ENCODE assay signal across 1 cellular context in the genomic region with DNA sequence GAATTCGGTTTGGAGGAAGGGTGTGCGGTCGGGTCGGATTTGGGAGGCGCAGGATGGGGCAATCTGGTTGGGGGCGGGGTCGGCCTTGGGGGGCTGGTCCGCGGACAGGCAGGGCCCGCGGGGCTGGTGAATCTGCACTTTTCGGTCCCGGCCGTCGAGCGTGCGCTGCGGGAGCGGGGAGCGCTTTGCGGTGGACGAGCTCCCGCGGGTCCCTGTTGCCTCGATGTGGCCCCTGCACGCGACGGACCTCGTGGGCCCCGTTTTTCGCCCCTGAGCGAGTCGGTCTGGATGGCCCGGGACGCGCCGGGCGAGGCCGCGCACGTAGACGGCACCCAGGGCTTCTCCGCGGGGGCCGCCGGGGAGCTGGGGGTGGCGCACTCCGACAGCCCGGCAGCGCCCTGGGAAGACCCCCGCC.
TF ChIP-seq lines count a peak whose summit lies in the region.

No MANE protein-coding gene starts in this region.

TF ChIP-seq in H1, 55 proteins besides CTCF, POLR2A, EP300 and RAD21:
- TF ChIP-seq SIN3A (conservative IDR thresholded peaks at IDR 0.05 in 1 of 2, IDR thresholded peaks at IDR 0.05 in 1 of 2; ENCODE audit: low read depth in 1 of 2, low read length in 2 of 2): 0 out of 4 replicates have a peak, but pooled peaks of 1 of the 2 experiments have one; percentile 2
- TF ChIP-seq, protein P1, sequence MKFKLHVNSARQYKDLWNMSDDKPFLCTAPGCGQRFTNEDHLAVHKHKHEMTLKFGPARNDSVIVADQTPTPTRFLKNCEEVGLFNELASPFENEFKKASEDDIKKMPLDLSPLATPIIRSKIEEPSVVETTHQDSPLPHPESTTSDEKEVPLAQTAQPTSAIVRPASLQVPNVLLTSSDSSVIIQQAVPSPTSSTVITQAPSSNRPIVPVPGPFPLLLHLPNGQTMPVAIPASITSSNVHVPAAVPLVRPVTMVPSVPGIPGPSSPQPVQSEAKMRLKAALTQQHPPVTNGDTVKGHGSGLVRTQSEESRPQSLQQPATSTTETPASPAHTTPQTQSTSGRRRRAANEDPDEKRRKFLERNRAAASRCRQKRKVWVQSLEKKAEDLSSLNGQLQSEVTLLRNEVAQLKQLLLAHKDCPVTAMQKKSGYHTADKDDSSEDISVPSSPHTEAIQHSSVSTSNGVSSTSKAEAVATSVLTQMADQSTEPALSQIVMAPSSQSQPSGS (IDR thresholded peaks at IDR 0.05; ENCODE audit: low read length): no peak
